In genomic region chr1:187691439-187691838, GRCh38 we compare ENCODE assay signal across 12 cellular contexts.
DNase-seq lines count a peak whose midpoint lies in the region; ATAC-seq and TF ChIP-seq lines count a peak whose summit lies in the region.
"Had no signal": no experiment of that assay in that cellular context is flagged by ENCODE, and none has a peak within 500 bp of the region (broad histone marks: within the 10 kb centered on the region; RNA-seq: fewer than 3 reads in every experiment).

No MANE protein-coding gene starts in this region.

- TF ChIP-seq POLR2A in HCT116 (IDR thresholded peaks at IDR 0.05; ENCODE audit: borderline replicate concordance, extremely low read depth, insufficient read depth, insufficient read length) = no peak

- DNase-seq in HCT116 (ENCODE audit: low read depth, low spot score) (peak; percentile 66), RKO (ENCODE audit: low spot score) (peak; percentile 80), WTC11 (ENCODE audit: low spot score) (no peak), DMS 273 treated with DMSO at 0.1 percent for 48 hours (lab: John Stamatoyannopoulos, UW) (no peak)
- no peak for DNase-seq in stimulated activated naive CD8-positive, alpha-beta T cell treated with anti-CD3 and anti-CD28 coated beads, Interleukin-15, Interleukin-2, amounts not matched to agents 100 U/mL and 50 U/mL, for 24 hours
- DNase-seq: anterior cingulate cortex, H9, NCI-H1092, NCI-H774 had no signal

- H3K27ac Mint-ChIP-seq in WTC11 = no peak overlapping the region
- H3K27ac Mint-ChIP-seq: H9 had no signal

- no peaks in the 10 kb centered on the region for H4K20me1 ChIP-seq in HCT116 (ENCODE audit: insufficient read depth)

- no peak for TF ChIP-seq CTCF in HCT116 (IDR thresholded peaks at IDR 0.05 in 2 of 3, conservative IDR thresholded peaks at IDR 0.05 in 1 of 3; ENCODE audit: borderline replicate concordance in 1 of 3, insufficient read depth in 1 of 3, low read depth in 2 of 3, low read length in 2 of 3)
- TF ChIP-seq CTCF in WTC11 (IDR thresholded peaks at IDR 0.05) = no peak

- CTCF ChIA-PET in HCT116 (lab: Charles Lee) = no interaction called here
- CTCF ChIA-PET in WTC11 (lab: Charles Lee) = no interaction called here

- peak overlapping the region; percentile 29; the same call in 1 of the 2 replicates for H3K4me2 ChIP-seq in HCT116 (ENCODE audit: low read length)

- H3K9me3 Mint-ChIP-seq in WTC11 = peaks cover 5% of the 10 kb centered on the region; the same call in 1 of the 2 replicates
- H3K9me3 Mint-ChIP-seq: H9 had no signal

- POLR2A ChIA-PET in HCT116 (lab: Charles Lee) = no interaction called here
- POLR2A ChIA-PET in WTC11 (lab: Charles Lee) = no interaction called here

- H3K9me2 ChIP-seq in HCT116 (ENCODE audit: insufficient read depth) = no peaks in the 10 kb centered on the region

- H3K9me3 ChIP-seq in HCT116 (ENCODE audit: control insufficient read depth in 1 of 2, insufficient read depth in 1 of 2, low read depth in 1 of 2, low read length in 2 of 2) = no peaks in the 10 kb centered on the region
- H3K9me3 ChIP-seq: suprapubic skin had no signal

- H3K4me1 Mint-ChIP-seq in WTC11 = no peaks in the 10 kb centered on the region
- H3K4me1 Mint-ChIP-seq: H9 had no signal

- no peaks in the 10 kb centered on the region for H3K36me3 ChIP-seq in HCT116 (ENCODE audit: control insufficient read depth in 1 of 2, insufficient read depth in 2 of 2, low read length in 2 of 2)
- H3K36me3 ChIP-seq: suprapubic skin had no signal

- no peak overlapping the region for H3K27ac ChIP-seq in HCT116 (ENCODE audit: low read depth, low read length)
- H3K27ac ChIP-seq: suprapubic skin had no signal

- RAD21 ChIA-PET in HCT116 (lab: Charles Lee; ENCODE audit: low non-redundant PET in 1 of 2, low total read pairs in 2 of 2, uncharacterized antibody in 2 of 2, unreplicated experiment in 2 of 2) = no interaction called here

- intact Hi-C loops in HCT116 (cut with micrococcal nuclease) = no loop called here

- ATAC-seq in HCT116 (peak; percentile 81), esophagus mucosa (peak; percentile 61), WTC11 (no peak), HG03460 (IDR thresholded peaks at IDR 0.05; ENCODE audit: unreplicated experiment) (no peak)
- ATAC-seq in stimulated activated naive CD8-positive, alpha-beta T cell treated with anti-CD3 and anti-CD28 coated beads, Interleukin-15, Interleukin-2, amounts not matched to agents 100 U/mL and 50 U/mL, for 24 hours = peak; percentile 46

- no peak overlapping the region for H3K4me3 ChIP-seq in HCT116 (replicated peaks in 1 of 2; ENCODE audit: low read depth in 1 of 2, low read length in 2 of 2)
- H3K4me3 ChIP-seq: suprapubic skin had no signal

- BruUV-seq in HCT116 (replicated peaks; lab: Mats Ljungman, UMichigan) = no TSS peak

- no peak for TF ChIP-seq RAD21 in HCT116 (IDR thresholded peaks at IDR 0.05; ENCODE audit: low read depth)

- no peak overlapping the region for H2AFZ ChIP-seq in HCT116 (ENCODE audit: low read depth, low read length, poor library complexity, severe bottlenecking)

- H3K9ac ChIP-seq in HCT116 (ENCODE audit: low read length) = no peak overlapping the region

- H3K36me3 Mint-ChIP-seq in WTC11 = no peaks in the 10 kb centered on the region

- H3K4me3 Mint-ChIP-seq in WTC11 = no peak overlapping the region
- H3K4me3 Mint-ChIP-seq: H9 had no signal

- no peaks in the 10 kb centered on the region for H3K27me3 Mint-ChIP-seq in WTC11 (ENCODE audit: low read depth)

- H3K79me2 ChIP-seq in HCT116 (ENCODE audit: insufficient read depth, low read length) = no peaks in the 10 kb centered on the region

- H3K27me3 ChIP-seq in HCT116 (ENCODE audit: insufficient read depth, low read length) = no peaks in the 10 kb centered on the region
- H3K27me3 ChIP-seq: suprapubic skin had no signal

- peaks cover 0 to 18% of the 10 kb centered on the region in 2 experiments; a peak in 2 of 4 replicates for H3K4me1 ChIP-seq in HCT116 (ENCODE audit: control insufficient read depth in 1 of 2, insufficient read depth in 2 of 2, low read length in 2 of 2)
- H3K4me1 ChIP-seq: suprapubic skin had no signal

TF ChIP-seq in HCT116, 20 proteins besides CTCF, POLR2A, EP300 and RAD21:
- TF ChIP-seq EZH2phosphoT487 (IDR thresholded peaks at IDR 0.05; ENCODE audit: borderline replicate concordance) = no peak
- TF ChIP-seq REST (IDR thresholded peaks at IDR 0.05; ENCODE audit: low read depth) = no peak
- peak; percentile 84 for TF ChIP-seq JUND (IDR thresholded peaks at IDR 0.05)
- TF ChIP-seq SP1 (IDR thresholded peaks at IDR 0.05; ENCODE audit: low read depth) = peak; percentile 66
- peak; percentile 59; the same call in 1 of the 2 replicates for TF ChIP-seq MAX (IDR thresholded peaks at IDR 0.05)
- TF ChIP-seq TCF7L2 (IDR thresholded peaks at IDR 0.05; ENCODE audit: borderline replicate concordance, extremely low read depth, insufficient read depth, insufficient read length) = no peak
- TF ChIP-seq CBX3 (IDR thresholded peaks at IDR 0.05; ENCODE audit: low read depth) = peak; percentile 58; the same call in 1 of the 2 replicates
- TF ChIP-seq ZFX (IDR thresholded peaks at IDR 0.05) = no peak
- TF ChIP-seq FOSL1 (IDR thresholded peaks at IDR 0.05; ENCODE audit: low read depth) = peak; percentile 82

TF ChIP-seq in WTC11, 78 proteins besides CTCF, POLR2A, EP300 and RAD21:
- TF ChIP-seq USF2 (CRISPR knock-in tag; IDR thresholded peaks at IDR 0.05) (no peak), ZNF219 (CRISPR knock-in tag; IDR thresholded peaks at IDR 0.05; ENCODE audit: borderline replicate concordance) (no peak), ZNF425 (CRISPR knock-in tag; conservative IDR thresholded peaks at IDR 0.05) (no peak), EMX1 (CRISPR knock-in tag; IDR thresholded peaks at IDR 0.05) (no peak), ZNF232 (CRISPR knock-in tag; IDR thresholded peaks at IDR 0.05) (no peak), TEAD1 (CRISPR knock-in tag; IDR thresholded peaks at IDR 0.05) (no peak), CBFB (CRISPR knock-in tag; IDR thresholded peaks at IDR 0.05; ENCODE audit: low read depth) (no peak), ELF4 (CRISPR knock-in tag; IDR thresholded peaks at IDR 0.05; ENCODE audit: low read depth) (no peak), PRDM15 (CRISPR knock-in tag; IDR thresholded peaks at IDR 0.05) (no peak), MYBL2 (CRISPR knock-in tag; IDR thresholded peaks at IDR 0.05) (no peak), HMGA2 (CRISPR knock-in tag; IDR thresholded peaks at IDR 0.05) (no peak), GTF2I (CRISPR knock-in tag; conservative IDR thresholded peaks at IDR 0.05) (no peak), CREM (CRISPR knock-in tag; IDR thresholded peaks at IDR 0.05) (no peak)

Comparison
In these comparisons a context has a peak if more than half of its experiments do, and no peak if none do; other contexts are left out.
1. ATAC-seq: peak in HCT116 (single experiment), esophagus mucosa (single experiment) and stimulated activated naive CD8-positive, alpha-beta T cell treated with anti-CD3 and anti-CD28 coated beads, Interleukin-15, Interleukin-2, amounts not matched to agents 100 U/mL and 50 U/mL, for 24 hours (single experiment); none in WTC11 (single experiment) and HG03460 (single experiment).
2. DNase-seq: peak in HCT116 (single experiment) and RKO (single experiment); none in stimulated activated naive CD8-positive, alpha-beta T cell treated with anti-CD3 and anti-CD28 coated beads, Interleukin-15, Interleukin-2, amounts not matched to agents 100 U/mL and 50 U/mL, for 24 hours (single experiment), WTC11 (single experiment) and DMS 273 treated with DMSO at 0.1 percent for 48 hours (single experiment).
3. Of the 4 proteins assayed by ChIP-seq in both WTC11 and HCT116: peak only in WTC11: none; only in HCT116: MAX and SP1; in both: none; in neither: 2.